17 cellular contexts compared by ENCODE assay signal in the genomic region with DNA sequence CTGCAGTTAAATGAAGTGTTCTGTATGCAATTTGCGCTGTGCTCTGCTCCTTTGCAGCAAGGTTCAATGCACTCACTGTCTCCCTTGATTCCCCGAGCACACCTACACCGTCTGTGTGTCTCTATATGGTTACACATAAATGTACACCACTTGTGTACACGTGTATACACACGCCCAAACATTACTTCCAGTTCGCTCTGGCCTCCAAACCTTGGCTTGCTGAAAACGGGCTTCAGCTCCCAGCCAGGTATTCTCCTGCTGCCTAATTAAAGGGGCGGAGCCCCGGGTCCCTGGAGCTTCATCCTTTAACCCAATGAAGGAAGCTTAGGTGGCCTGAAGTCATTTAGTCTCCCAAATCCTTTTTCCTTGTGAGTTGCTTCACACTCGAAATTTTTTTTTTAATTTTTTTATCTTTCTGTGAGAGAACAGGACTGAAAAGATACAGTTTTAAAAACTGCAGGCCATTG. TPM values are rescaled to one million over a fixed set of nuclear protein-coding genes. Genes with fewer than 3 reads are reported as not detected.
DNase-seq lines count a peak whose midpoint lies in the region; ATAC-seq, FAIRE-seq and TF ChIP-seq lines count a peak whose summit lies in the region.
"Had no signal": no experiment of that assay in that cellular context is flagged by ENCODE, and none has a peak within 500 bp of the region (broad histone marks: within the 10 kb centered on the region; RNA-seq: fewer than 3 reads in every experiment).

No MANE protein-coding gene starts in this region.

- H3K9me3 ChIP-seq in BE2C (no peaks in the 10 kb centered on the region), PC-3 (ENCODE audit: low read length) (no peaks in the 10 kb centered on the region), iPS-18c (ENCODE audit: control insufficient read depth, insufficient read depth, low read length) (no peaks in the 10 kb centered on the region), HepG2 (ENCODE audit: low read length) (no peaks in the 10 kb centered on the region)
- H3K9me3 ChIP-seq: gastrocnemius medialis had no signal

- H3K4me1 Mint-ChIP-seq in stimulated activated memory B cell treated with anti-CD40 and anti-IgM and Interleukin-4, amounts not matched to agents 10 μg/mL and 1 μg/mL and 100 μg/mL, for 72 hours: peaks cover 5% of the 10 kb centered on the region
- H3K4me1 Mint-ChIP-seq in activated naive CD4-positive, alpha-beta T cell treated with anti-CD3 and anti-CD28 coated beads for 36 hours (ENCODE audit: low read depth): peaks cover 2% of the 10 kb centered on the region

- H3K4me1 ChIP-seq in BE2C (peaks cover 5% of the 10 kb centered on the region), PC-3 (ENCODE audit: insufficient read depth, low read length) (peaks cover 27% of the 10 kb centered on the region), HepG2 (ENCODE audit: insufficient read depth, low read length) (no peaks in the 10 kb centered on the region)

- no peaks in the 10 kb centered on the region for H3K27me3 ChIP-seq in BE2C
- H3K27me3 ChIP-seq in PC-3 (ENCODE audit: low read length): no peaks in the 10 kb centered on the region
- H3K27me3 ChIP-seq in HepG2 (ENCODE audit: control insufficient read depth in 1 of 2, insufficient read depth in 2 of 2, low read length in 2 of 2): peaks cover 7 to 46% of the 10 kb centered on the region in 2 experiments; a peak in 4 of 5 replicates

- ATAC-seq in PC-3 (no peak), HepG2 (no peak)
- no peak for ATAC-seq in stimulated activated memory B cell treated with anti-CD40 and anti-IgM and Interleukin-4, amounts not matched to agents 10 μg/mL and 1 μg/mL and 100 μg/mL, for 72 hours
- ATAC-seq: activated T-cell treated with anti-CD3 and anti-CD28 coated beads, Interleukin-2, amount 50 U/mL, for 72 hours; gastrocnemius medialis; left ventricle myocardium superior had no signal

- H3K4me3 ChIP-seq in BE2C (ENCODE audit: low read depth, low read length) (peak overlapping the region; percentile 88), PC-3 (ENCODE audit: low read length) (peak overlapping the region; percentile 86), iPS-18c (ENCODE audit: insufficient read depth, low read depth, low read length) (peak overlapping the region; percentile 43; the same call in 1 of the 2 replicates), HepG2 (replicated peaks in 1 of 3; ENCODE audit: insufficient read depth in 1 of 3, low read depth in 2 of 3, low read length in 3 of 3) (no peak overlapping the region)

- no peaks in the 10 kb centered on the region for H3F3A ChIP-seq in PC-3 (ENCODE audit: low read length, unreplicated experiment)

- no peaks in the 10 kb centered on the region for H3K9me3 Mint-ChIP-seq in stimulated activated memory B cell treated with anti-CD40 and anti-IgM and Interleukin-4, amounts not matched to agents 10 μg/mL and 1 μg/mL and 100 μg/mL, for 72 hours
- peaks cover 2% of the 10 kb centered on the region for H3K9me3 Mint-ChIP-seq in activated naive CD4-positive, alpha-beta T cell treated with anti-CD3 and anti-CD28 coated beads for 36 hours
- H3K9me3 Mint-ChIP-seq: activated T-cell treated with anti-CD3 and anti-CD28 coated beads, Interleukin-2, amount 50 U/mL, for 72 hours; T-helper 1 cell treated with Interleukin-12 subunit alpha and Interleukin-12 subunit beta and Interleukin-4 antibody, amounts not matched to agents 30 μg/mL and 1 μg/mL, for 36 hours had no signal

- DNase-seq in BE2C: peak; percentile 41
- peak; percentile 9 for DNase-seq in NCI-H1048 (lab: John Stamatoyannopoulos, UW)
- no peak for DNase-seq in PC-3
- DNase-seq in HepG2 (ENCODE audit: low spot score): no peak
- no peak for DNase-seq in germinal center (ENCODE audit: low spot score)
- no peak for DNase-seq in activated naive CD4-positive, alpha-beta T cell treated with anti-CD3 and anti-CD28 coated beads for 36 hours
- DNase-seq: activated CD4-positive, alpha-beta T cell treated with anti-CD3 and anti-CD28 coated beads, Interleukin-2, amount 10 ng/mL, durations not matched to agents 24 days and 14 days; activated T-cell treated with anti-CD3 and anti-CD28 coated beads, Interleukin-2, amount 50 U/mL, for 72 hours; gastrocnemius medialis; left ventricle myocardium superior; OCI-M1; stimulated activated CD4-positive, alpha-beta T cell treated with anti-CD3 and anti-CD28 coated beads, Interleukin-12 subunit alpha, Interleukin-12 subunit beta, amount 100 ng/mL, for 4 hours had no signal

- no peak for TF ChIP-seq POLR2A in HepG2 (IDR thresholded peaks at IDR 0.05; ENCODE audit: insufficient read depth in 1 of 2, low read depth in 2 of 2, low read length in 2 of 2)

- peak overlapping the region; percentile 98 for H3K4me2 ChIP-seq in PC-3 (ENCODE audit: low read length)
- H3K4me2 ChIP-seq in HepG2 (ENCODE audit: low read depth, low read length): no peak overlapping the region

- H2AFZ ChIP-seq in PC-3 (ENCODE audit: low read length): peak overlapping the region; percentile 74
- no peak overlapping the region for H2AFZ ChIP-seq in HepG2 (ENCODE audit: low read length)

- no TSS peak for BruUV-seq in PC-3 (replicated peaks; lab: Mats Ljungman, UMichigan)
- no TSS peak for BruUV-seq in HepG2 (replicated peaks; lab: Mats Ljungman, UMichigan)

- peaks cover 73% of the 10 kb centered on the region for H3K27me3 Mint-ChIP-seq in stimulated activated memory B cell treated with anti-CD40 and anti-IgM and Interleukin-4, amounts not matched to agents 10 μg/mL and 1 μg/mL and 100 μg/mL, for 72 hours
- H3K27me3 Mint-ChIP-seq in activated naive CD4-positive, alpha-beta T cell treated with anti-CD3 and anti-CD28 coated beads for 36 hours (ENCODE audit: low read depth): peaks cover 78% of the 10 kb centered on the region

- H3K9me2 ChIP-seq in PC-3 (replicated peaks; ENCODE audit: low read length): no peaks in the 10 kb centered on the region

- CTCF ChIA-PET in PC-3 (lab: Charles Lee) (no interaction called here), HepG2 (lab: Yijun Ruan, JAX; ENCODE audit: low intra/inter-chr PET ratio, low total read pairs) (no interaction called here)
- CTCF ChIA-PET in activated naive CD4-positive, alpha-beta T cell treated with anti-CD3 and anti-CD28 coated beads for 36 hours (lab: Charles Lee): no interaction called here

- H3K9ac ChIP-seq in PC-3 (ENCODE audit: low read length) (no peak overlapping the region), HepG2 (ENCODE audit: insufficient read depth, low read depth, low read length) (no peak overlapping the region)

- TF ChIP-seq RAD21 in HepG2 (CRISPR knock-in tag; IDR thresholded peaks at IDR 0.05): no peak

- intact Hi-C loops in PC-3 (cut with micrococcal nuclease) (loop anchor here (10.0 kb wide), 3 partner anchors 107 to 457 kb away; no protein-coding TSS in a partner anchor), HepG2 (cut with micrococcal nuclease; ENCODE audit: unreplicated experiment) (no loop called here)
- intact Hi-C loops in activated naive CD4-positive, alpha-beta T cell treated with anti-CD3 and anti-CD28 coated beads for 36 hours (cut with micrococcal nuclease): no loop called here

- H3K4me3 Mint-ChIP-seq in stimulated activated memory B cell treated with anti-CD40 and anti-IgM and Interleukin-4, amounts not matched to agents 10 μg/mL and 1 μg/mL and 100 μg/mL, for 72 hours: no peak overlapping the region
- H3K4me3 Mint-ChIP-seq in activated naive CD4-positive, alpha-beta T cell treated with anti-CD3 and anti-CD28 coated beads for 36 hours: no peak overlapping the region
- H3K4me3 Mint-ChIP-seq: activated CD4-positive, alpha-beta T cell treated with anti-CD3 and anti-CD28 coated beads, Interleukin-2, amount 10 ng/mL, durations not matched to agents 24 days and 14 days; activated T-cell treated with anti-CD3 and anti-CD28 coated beads, Interleukin-2, amount 50 U/mL, for 72 hours; T-helper 1 cell treated with Interleukin-12 subunit alpha and Interleukin-12 subunit beta and Interleukin-4 antibody, amounts not matched to agents 30 μg/mL and 1 μg/mL, for 36 hours had no signal

- no peaks in the 10 kb centered on the region for H3K36me3 Mint-ChIP-seq in stimulated activated memory B cell treated with anti-CD40 and anti-IgM and Interleukin-4, amounts not matched to agents 10 μg/mL and 1 μg/mL and 100 μg/mL, for 72 hours
- no peaks in the 10 kb centered on the region for H3K36me3 Mint-ChIP-seq in activated naive CD4-positive, alpha-beta T cell treated with anti-CD3 and anti-CD28 coated beads for 36 hours (ENCODE audit: low read depth)

- no peak for TF ChIP-seq CTCF in BE2C (IDR thresholded peaks at IDR 0.05; ENCODE audit: low read depth, low read length)
- no peak for TF ChIP-seq CTCF in PC-3 (conservative IDR thresholded peaks at IDR 0.05; ENCODE audit: low read depth, low read length)
- TF ChIP-seq CTCF in HepG2 (CRISPR knock-in tag; IDR thresholded peaks at IDR 0.05): no peak

- no peak overlapping the region for H3K27ac Mint-ChIP-seq in stimulated activated memory B cell treated with anti-CD40 and anti-IgM and Interleukin-4, amounts not matched to agents 10 μg/mL and 1 μg/mL and 100 μg/mL, for 72 hours
- no peak overlapping the region for H3K27ac Mint-ChIP-seq in activated naive CD4-positive, alpha-beta T cell treated with anti-CD3 and anti-CD28 coated beads for 36 hours
- H3K27ac Mint-ChIP-seq: activated CD4-positive, alpha-beta T cell treated with anti-CD3 and anti-CD28 coated beads, Interleukin-2, amount 10 ng/mL, durations not matched to agents 24 days and 14 days; activated T-cell treated with anti-CD3 and anti-CD28 coated beads, Interleukin-2, amount 50 U/mL, for 72 hours; T-helper 1 cell treated with Interleukin-12 subunit alpha and Interleukin-12 subunit beta and Interleukin-4 antibody, amounts not matched to agents 30 μg/mL and 1 μg/mL, for 36 hours had no signal

- POLR2A ChIA-PET in PC-3 (lab: Charles Lee; ENCODE audit: unreplicated experiment): no interaction called here
- POLR2A ChIA-PET in HepG2 (lab: Yijun Ruan, JAX): no interaction called here

- no peaks in the 10 kb centered on the region for H4K20me1 ChIP-seq in PC-3 (ENCODE audit: low read length)
- H4K20me1 ChIP-seq in HepG2 (ENCODE audit: insufficient read depth, low read length): no peaks in the 10 kb centered on the region

- TF ChIP-seq EP300 in HepG2 (IDR thresholded peaks at IDR 0.05; ENCODE audit: low read depth in 2 of 2, low read length in 2 of 2) (no peak), HepG2 (CRISPR knock-in tag; IDR thresholded peaks at IDR 0.05; ENCODE audit: borderline replicate concordance) (no peak)

- H3K36me3 ChIP-seq in BE2C (peaks cover 57% of the 10 kb centered on the region), PC-3 (ENCODE audit: low read depth, low read length) (no peaks in the 10 kb centered on the region), HepG2 (replicated peaks in 1 of 2; ENCODE audit: control insufficient read depth in 1 of 2, insufficient read depth in 2 of 2, low read length in 2 of 2) (no peaks in the 10 kb centered on the region)
- H3K36me3 ChIP-seq: gastrocnemius medialis had no signal

- H3K27ac ChIP-seq in PC-3 (ENCODE audit: low read length) (no peak overlapping the region), HepG2 (ENCODE audit: extremely low read length, insufficient read depth, low read length) (no peak overlapping the region)
- H3K27ac ChIP-seq: gastrocnemius medialis had no signal

- peaks cover 28% of the 10 kb centered on the region for H3K79me2 ChIP-seq in PC-3 (ENCODE audit: low read length)
- no peaks in the 10 kb centered on the region for H3K79me2 ChIP-seq in HepG2 (ENCODE audit: insufficient read depth, low read length)

- in situ Hi-C loops in HepG2 (cut with HindIII; ENCODE audit: extremely low pct_ligation_motif_present, low pct_unique_long_range_greater_than_20kb): loop anchor here (25.0 kb wide), 2 partner anchors 624 to 1274 kb away; no protein-coding TSS in a partner anchor

- WGBS in HepG2 (ENCODE audit: low lambda C conversion rate): 16% methylated on average over 10 of the region's 10 CpGs

- FAIRE-seq in HepG2 (lab: Jason Lieb, UNC): no peak

RNA-seq across cellular contexts. Expression of gene ISL1, which starts 4.6 kb away (rescaled TPM):
- polyA plus RNA-seq in BE2C (2012; ENCODE audit: insufficient read depth, insufficient read length, low read depth): 79.9 TPM
- total RNA-seq in PC-3 (2014; rRNA removed) (1.4 and 1.5 TPM in 2 replicates), HepG2 (2016; rRNA removed; fragmentation: Illumina TruSeq; extraction: Trizol) (not detected in 2 replicates)
- total RNA-seq in HepG2 (2016; cell fraction: cytosol; rRNA removed; fragmentation: Illumina TruSeq; extraction: Trizol; ENCODE audit: low read depth): not detected in 2 replicates
- total RNA-seq in HepG2 (2016; cell fraction: insoluble cytoplasmic fraction; rRNA removed; fragmentation: Illumina TruSeq; extraction: Trizol): not detected in 2 replicates
- total RNA-seq in HepG2 (2016; cell fraction: membrane; rRNA removed; fragmentation: Illumina TruSeq; extraction: Trizol): not detected in 2 replicates
- not detected in 2 replicates for total RNA-seq in HepG2 (2016; cell fraction: nucleus; rRNA removed; fragmentation: Illumina TruSeq; extraction: Trizol)
- not detected in 2 replicates for polyA plus RNA-seq in HepG2 (2011; rRNA removed)
- not detected in 2 replicates for polyA plus RNA-seq in HepG2 (2011; cell fraction: cytosol; rRNA removed)
- not detected in 2 replicates for polyA plus RNA-seq in HepG2 (2011; cell fraction: nucleus; rRNA removed)
- not detected in 2 replicates for polyA plus RNA-seq in HepG2 (2012)
- polyA plus RNA-seq in HepG2 (2016; cell fraction: cytosol; fragmentation: Illumina TruSeq; extraction: Trizol; ENCODE audit: low read depth): not detected in 2 replicates
- not detected in 2 replicates for polyA plus RNA-seq in HepG2 (2016; cell fraction: insoluble cytoplasmic fraction; fragmentation: Illumina TruSeq; extraction: Trizol; ENCODE audit: low read depth)
- polyA plus RNA-seq in HepG2 (2016; cell fraction: membrane; fragmentation: Illumina TruSeq; extraction: Trizol; ENCODE audit: low read depth): not detected in 2 replicates
- polyA plus RNA-seq in HepG2 (2016; cell fraction: nucleus; fragmentation: Illumina TruSeq; extraction: Trizol; ENCODE audit: insufficient read depth, low read depth): not detected in 2 replicates
- polyA minus RNA-seq in HepG2 (2011; rRNA and poly(A)+ RNA removed; ENCODE audit: low replicate concordance): 0.12 TPM in 1 of 2 replicates, not detected in the other
- polyA minus RNA-seq in HepG2 (2011; cell fraction: cytosol; rRNA and poly(A)+ RNA removed): not detected in 2 replicates
- polyA minus RNA-seq in HepG2 (2011; cell fraction: nucleus; rRNA and poly(A)+ RNA removed): not detected in 2 replicates
- total RNA-seq in activated naive CD4-positive, alpha-beta T cell treated with anti-CD3 and anti-CD28 coated beads for 36 hours: not detected
- total RNA-seq: activated CD4-positive, alpha-beta T cell treated with anti-CD3 and anti-CD28 coated beads, Interleukin-2, amount 10 ng/mL, durations not matched to agents 24 days and 14 days; activated T-cell treated with anti-CD3 and anti-CD28 coated beads, Interleukin-2, amount 50 U/mL, for 72 hours; gastrocnemius medialis; left ventricle myocardium superior; M059J; osteoblast had no signal

Comparison
In these comparisons a context has a peak if more than half of its experiments do, and no peak if none do; other contexts are left out.
1. DNase-seq: peak in BE2C (single experiment) and NCI-H1048 (single experiment); none in PC-3 (single experiment), HepG2 (single experiment), germinal center (single experiment) and activated naive CD4-positive, alpha-beta T cell treated with anti-CD3 and anti-CD28 coated beads for 36 hours (single experiment).
2. H3K4me3 ChIP-seq: peak in BE2C (single experiment), PC-3 (single experiment) and iPS-18c (single experiment); none in HepG2 (0 of 3).